9 cellular contexts compared by ENCODE assay signal in the genomic region with DNA sequence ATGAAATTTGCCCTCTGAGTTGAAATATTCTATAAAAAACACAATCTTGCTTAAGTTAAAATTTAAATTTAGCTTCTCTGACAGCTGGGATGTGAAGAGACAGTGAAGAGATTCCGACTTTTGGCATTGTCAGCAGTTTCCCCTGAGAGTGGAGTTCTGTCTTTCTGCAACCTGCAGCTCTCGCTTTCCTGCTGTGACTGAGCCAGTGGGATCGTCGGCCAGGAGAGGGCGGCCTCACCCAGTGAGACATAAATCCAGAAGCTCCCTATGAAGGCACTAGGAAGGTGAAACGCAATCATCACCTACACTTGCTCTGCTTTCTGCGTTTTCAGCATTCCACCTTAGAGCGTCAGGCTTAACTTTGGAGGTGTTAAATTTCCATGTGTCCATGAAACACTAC.
DNase-seq lines count a peak whose midpoint lies in the region; ATAC-seq, FAIRE-seq and TF ChIP-seq lines count a peak whose summit lies in the region.
"Had no signal": no experiment of that assay in that cellular context is flagged by ENCODE, and none has a peak within 500 bp of the region (broad histone marks: within the 10 kb centered on the region; RNA-seq: fewer than 3 reads in every experiment).

No MANE protein-coding gene starts in this region.

- ATAC-seq in activated CD8-positive, alpha-beta T cell treated with anti-CD3 and anti-CD28 coated beads for 36 hours: no peak
- no peak for ATAC-seq in activated CD8-positive, alpha-beta T cell treated with anti-CD3 and anti-CD28 coated beads, Interleukin-2, amount 10 ng/mL, durations not matched to agents 7 days and 5 days
- no peak for ATAC-seq in HG03025 (IDR thresholded peaks at IDR 0.05; ENCODE audit: low FRiP score, unreplicated experiment)

- no peak overlapping the region for H2BK15ac ChIP-seq in H1 (ENCODE audit: low read length)

- H2AFZ ChIP-seq in H1 (ENCODE audit: low read length): peak overlapping the region; percentile 94
- no peak overlapping the region for H2AFZ ChIP-seq in trophoblast cell (ENCODE audit: insufficient read depth, low read length, poor library complexity)

- no peak overlapping the region for H2BK120ac ChIP-seq in H1 (replicated peaks; ENCODE audit: low read depth, low read length)
- no peak overlapping the region for H2BK120ac ChIP-seq in trophoblast cell (ENCODE audit: insufficient read depth, low read length, poor library complexity)

- intact Hi-C loops in activated CD8-positive, alpha-beta T cell treated with anti-CD3 and anti-CD28 coated beads for 36 hours (cut with micrococcal nuclease): no loop called here

- no peaks in the 10 kb centered on the region for H3K79me1 ChIP-seq in H1 (ENCODE audit: low read depth, low read length)
- H3K79me1 ChIP-seq in trophoblast cell (ENCODE audit: low read length): no peaks in the 10 kb centered on the region

- H3K9me3 Mint-ChIP-seq in activated CD8-positive, alpha-beta T cell treated with anti-CD3 and anti-CD28 coated beads for 36 hours: no peaks in the 10 kb centered on the region
- no peaks in the 10 kb centered on the region for H3K9me3 Mint-ChIP-seq in activated CD8-positive, alpha-beta T cell treated with anti-CD3 and anti-CD28 coated beads, Interleukin-2, amount 10 ng/mL, durations not matched to agents 7 days and 5 days (ENCODE audit: insufficient read depth)

- no peaks in the 10 kb centered on the region for H3K27me3 ChIP-seq in H1 (replicated peaks in 1 of 4; ENCODE audit: control insufficient read depth in 3 of 4, extremely low read depth in 1 of 4, insufficient read depth in 3 of 4, low read length in 3 of 4)
- no peaks in the 10 kb centered on the region for H3K27me3 ChIP-seq in trophoblast cell (ENCODE audit: insufficient read depth, low read length)

- H3K27ac ChIP-seq in H1 (ENCODE audit: low read depth, low read length) (no peak overlapping the region), trophoblast cell (ENCODE audit: low read depth, low read length) (no peak overlapping the region)

- no peak for TF ChIP-seq EP300 in H1 (IDR thresholded peaks at IDR 0.05; ENCODE audit: borderline replicate concordance in 1 of 2, low read depth in 2 of 2, low read length in 2 of 2)

- no peak overlapping the region for H4K12ac ChIP-seq in trophoblast cell (ENCODE audit: low read depth, low read length)

- peak; percentile 19 for DNase-seq in activated CD8-positive, alpha-beta T cell treated with anti-CD3 and anti-CD28 coated beads for 36 hours
- DNase-seq in activated CD8-positive, alpha-beta T cell treated with anti-CD3 and anti-CD28 coated beads, Interleukin-2, amount 10 ng/mL, durations not matched to agents 7 days and 5 days: no peak
- DNase-seq in NCI-H2227 treated with DMSO at 0.1 percent for 48 hours (lab: John Stamatoyannopoulos, UW) (peak; percentile 39), H1 (ENCODE audit: low read depth in 1 of 2, low spot score in 2 of 2) (peak; percentile 13 to 62), trophoblast cell (peak; percentile 35 to 48), midbrain (lab: John Stamatoyannopoulos, UW) (no peak)
- DNase-seq in effector CD4-positive, alpha-beta T cell: no peak

- H4K8ac ChIP-seq in H1 (ENCODE audit: extremely low read depth, insufficient read depth, low read length): no peak overlapping the region
- H4K8ac ChIP-seq in trophoblast cell (ENCODE audit: low read depth, low read length): no peak overlapping the region

- H3K4me3 ChIP-seq in H1 (ENCODE audit: extremely low read depth in 1 of 4, insufficient read depth in 2 of 4, low read depth in 3 of 4, low read length in 4 of 4) (no peak overlapping the region), trophoblast cell (ENCODE audit: low read depth, low read length) (no peak overlapping the region)

- no peak overlapping the region for H3K14ac ChIP-seq in H1 (ENCODE audit: insufficient read length)
- H3K14ac ChIP-seq in trophoblast cell (ENCODE audit: low read length): no peak overlapping the region

- H4K5ac ChIP-seq in H1 (ENCODE audit: insufficient read length, low read depth, low read length): no peak overlapping the region

- no peak for TF ChIP-seq CTCF in activated CD8-positive, alpha-beta T cell treated with anti-CD3 and anti-CD28 coated beads for 36 hours (IDR thresholded peaks at IDR 0.05)
- peak; percentile 60 to 79 (median 65) for TF ChIP-seq CTCF in H1 (IDR thresholded peaks at IDR 0.05; ENCODE audit: control extremely low read depth in 1 of 3, insufficient read depth in 1 of 3, low read depth in 1 of 3, low read length in 3 of 3)

- peaks cover 0 to 3% (median 1%) of the 10 kb centered on the region in 4 experiments; a peak in 2 of 7 replicates for H3K4me1 ChIP-seq in H1 (replicated peaks in 1 of 4; ENCODE audit: control insufficient read depth in 3 of 4, insufficient read depth in 4 of 4, low read length in 3 of 4)
- no peaks in the 10 kb centered on the region for H3K4me1 ChIP-seq in trophoblast cell (ENCODE audit: control insufficient read depth in 1 of 2, insufficient read depth in 2 of 2, low read length in 2 of 2)

- H3K4ac ChIP-seq in H1 (replicated peaks; ENCODE audit: insufficient read length, low read depth, low read length) (no peak overlapping the region), trophoblast cell (ENCODE audit: low read depth, low read length) (no peak overlapping the region)

- no peak overlapping the region for H2AK5ac ChIP-seq in H1 (ENCODE audit: low read depth, low read length)
- H2AK5ac ChIP-seq in trophoblast cell (ENCODE audit: low read length): no peak overlapping the region

- H3K18ac ChIP-seq in H1 (ENCODE audit: extremely low read depth, low read length) (no peak overlapping the region), trophoblast cell (ENCODE audit: low read length) (no peak overlapping the region)

- TF ChIP-seq RAD21 in H1 (IDR thresholded peaks at IDR 0.05 in 1 of 2, conservative IDR thresholded peaks at IDR 0.05 in 1 of 2; ENCODE audit: low read depth in 2 of 2, low read length in 2 of 2): peak; percentile 75 to 76

- no peaks in the 10 kb centered on the region for H3K36me3 Mint-ChIP-seq in activated CD8-positive, alpha-beta T cell treated with anti-CD3 and anti-CD28 coated beads for 36 hours (ENCODE audit: low read depth)
- H3K36me3 Mint-ChIP-seq in activated CD8-positive, alpha-beta T cell treated with anti-CD3 and anti-CD28 coated beads, Interleukin-2, amount 10 ng/mL, durations not matched to agents 7 days and 5 days (ENCODE audit: low read depth): no peaks in the 10 kb centered on the region
- H3K36me3 Mint-ChIP-seq: activated naive CD8-positive, alpha-beta T cell had no signal

- CTCF ChIA-PET in activated CD8-positive, alpha-beta T cell treated with anti-CD3 and anti-CD28 coated beads for 36 hours (lab: Charles Lee): interaction anchor here (1.3 to 2.0 kb wide), 3 partner anchors 23 to 898 kb away, joined by 4 to 7 read pairs (median 5); no protein-coding TSS in a partner anchor
- CTCF ChIA-PET in activated CD8-positive, alpha-beta T cell treated with anti-CD3 and anti-CD28 coated beads, Interleukin-2, amount 10 ng/mL, durations not matched to agents 7 days and 5 days (lab: Charles Lee): no interaction called here
- CTCF ChIA-PET in H1 (lab: Charles Lee; ENCODE audit: partially characterized antibody): interaction anchor here (0.7 to 6.8 kb wide), 26 partner anchors 9 to 946 kb away, joined by 3 to 52 read pairs (median 4); no protein-coding TSS in a partner anchor

- H3K56ac ChIP-seq in H1 (replicated peaks; ENCODE audit: insufficient read length, low read depth, low read length): no peak overlapping the region

- H3K9ac ChIP-seq in H1 (replicated peaks in 1 of 4; ENCODE audit: extremely low read depth in 1 of 4, low read depth in 3 of 4, low read length in 3 of 4) (no peak overlapping the region), trophoblast cell (ENCODE audit: low read length) (no peak overlapping the region)

- no peaks in the 10 kb centered on the region for H3K79me2 ChIP-seq in H1 (ENCODE audit: control insufficient read depth in 1 of 2, insufficient read depth in 2 of 2, low read length in 2 of 2)
- no peaks in the 10 kb centered on the region for H3K79me2 ChIP-seq in trophoblast cell (ENCODE audit: control insufficient read depth, insufficient read depth, low read length, poor library complexity)

- H3K36me3 ChIP-seq in H1 (ENCODE audit: control insufficient read depth in 2 of 4, insufficient read depth in 4 of 4, low read length in 3 of 4) (no peaks in the 10 kb centered on the region), trophoblast cell (ENCODE audit: control insufficient read depth in 1 of 2, insufficient read depth in 2 of 2, low read length in 2 of 2) (no peaks in the 10 kb centered on the region)

- H3K23ac ChIP-seq in H1 (ENCODE audit: insufficient read length) (no peak overlapping the region), trophoblast cell (ENCODE audit: low read length) (no peak overlapping the region)

- no peak overlapping the region for H2BK5ac ChIP-seq in H1 (ENCODE audit: low read depth, low read length)
- no peak overlapping the region for H2BK5ac ChIP-seq in trophoblast cell (ENCODE audit: low read depth, low read length, poor library complexity)

- H3K27me3 Mint-ChIP-seq in activated CD8-positive, alpha-beta T cell treated with anti-CD3 and anti-CD28 coated beads for 36 hours: peaks cover 2% of the 10 kb centered on the region
- H3K27me3 Mint-ChIP-seq in activated CD8-positive, alpha-beta T cell treated with anti-CD3 and anti-CD28 coated beads, Interleukin-2, amount 10 ng/mL, durations not matched to agents 7 days and 5 days (ENCODE audit: low read depth): no peaks in the 10 kb centered on the region

- no peak overlapping the region for H3K4me3 Mint-ChIP-seq in activated CD8-positive, alpha-beta T cell treated with anti-CD3 and anti-CD28 coated beads for 36 hours
- H3K4me3 Mint-ChIP-seq in activated CD8-positive, alpha-beta T cell treated with anti-CD3 and anti-CD28 coated beads, Interleukin-2, amount 10 ng/mL, durations not matched to agents 7 days and 5 days: no peak overlapping the region
- H3K4me3 Mint-ChIP-seq: activated naive CD8-positive, alpha-beta T cell had no signal

- no peak for TF ChIP-seq POLR2A in H1 (IDR thresholded peaks at IDR 0.05; ENCODE audit: control extremely low read depth in 1 of 2, low read depth in 2 of 2, low read length in 2 of 2)

- peak; percentile 86 for FAIRE-seq in H1 (lab: Jason Lieb, UNC)

- H3K4me1 Mint-ChIP-seq in activated CD8-positive, alpha-beta T cell treated with anti-CD3 and anti-CD28 coated beads for 36 hours (ENCODE audit: low read depth): no peaks in the 10 kb centered on the region
- H3K4me1 Mint-ChIP-seq in activated CD8-positive, alpha-beta T cell treated with anti-CD3 and anti-CD28 coated beads, Interleukin-2, amount 10 ng/mL, durations not matched to agents 7 days and 5 days (ENCODE audit: low read depth): no peaks in the 10 kb centered on the region

- no peak overlapping the region for H4K91ac ChIP-seq in H1 (replicated peaks; ENCODE audit: insufficient read length, low read length)
- H4K91ac ChIP-seq in trophoblast cell (ENCODE audit: low read depth, low read length): no peak overlapping the region

- H3K27ac Mint-ChIP-seq in activated CD8-positive, alpha-beta T cell treated with anti-CD3 and anti-CD28 coated beads for 36 hours: no peak overlapping the region
- H3K27ac Mint-ChIP-seq in activated CD8-positive, alpha-beta T cell treated with anti-CD3 and anti-CD28 coated beads, Interleukin-2, amount 10 ng/mL, durations not matched to agents 7 days and 5 days: no peak overlapping the region
- H3K27ac Mint-ChIP-seq: activated naive CD8-positive, alpha-beta T cell had no signal

- no peaks in the 10 kb centered on the region for H3K23me2 ChIP-seq in H1 (ENCODE audit: low read depth, low read length)

- no peak overlapping the region for H2BK12ac ChIP-seq in H1 (ENCODE audit: low read depth, low read length)
- no peak overlapping the region for H2BK12ac ChIP-seq in trophoblast cell (ENCODE audit: low read length)

- H4K20me1 ChIP-seq in H1 (replicated peaks in 1 of 2; ENCODE audit: control insufficient read depth in 1 of 2, insufficient read depth in 2 of 2, low read length in 2 of 2): no peaks in the 10 kb centered on the region

- 28% methylated on average over 8 of the region's 8 CpGs; no CpG with 5 or more reads in 1 of the 2 experiments for WGBS in H1 (ENCODE audit: extremely low coverage in 1 of 2, insufficient coverage in 1 of 2, insufficient read length in 1 of 2, insufficient replicate concordance in 2 of 2, low coverage in 1 of 2, low lambda C conversion rate in 2 of 2, missing lambda C conversion rate in 1 of 2), 2 experiments
- no CpG with 5 or more reads among the region's 8 CpGs for WGBS in trophoblast cell (ENCODE audit: extremely low coverage, insufficient coverage, insufficient read length)

- H2BK20ac ChIP-seq in H1 (ENCODE audit: low read length): no peak overlapping the region

- H3K9me3 ChIP-seq in H1 (ENCODE audit: insufficient read depth in 2 of 2, low read depth in 1 of 2, low read length in 1 of 2) (no peaks in the 10 kb centered on the region), trophoblast cell (ENCODE audit: insufficient read depth, low read depth, low read length) (no peaks in the 10 kb centered on the region)

- H3K4me2 ChIP-seq in H1 (ENCODE audit: insufficient read depth in 1 of 2, low read depth in 2 of 2, low read length in 2 of 2) (no peak overlapping the region), trophoblast cell (ENCODE audit: low read length) (no peak overlapping the region)

- POLR2A ChIA-PET in activated CD8-positive, alpha-beta T cell treated with anti-CD3 and anti-CD28 coated beads for 36 hours (lab: Charles Lee): no interaction called here
- POLR2A ChIA-PET in activated CD8-positive, alpha-beta T cell treated with anti-CD3 and anti-CD28 coated beads, Interleukin-2, amount 10 ng/mL, durations not matched to agents 7 days and 5 days (lab: Charles Lee): no interaction called here
- POLR2A ChIA-PET in H1 (lab: Charles Lee; ENCODE audit: partially characterized antibody): interaction anchor here (1.5 kb wide), 1 partner anchor 15 kb away, joined by 3 read pairs; no protein-coding TSS in a partner anchor

Comparison
In these comparisons a context has a peak if more than half of its experiments do, and no peak if none do; other contexts are left out.
1. DNase-seq: peak in activated CD8-positive, alpha-beta T cell treated with anti-CD3 and anti-CD28 coated beads for 36 hours (single experiment), NCI-H2227 treated with DMSO at 0.1 percent for 48 hours (single experiment), H1 (2 of 2) and trophoblast cell (2 of 2); none in activated CD8-positive, alpha-beta T cell treated with anti-CD3 and anti-CD28 coated beads, Interleukin-2, amount 10 ng/mL, durations not matched to agents 7 days and 5 days (single experiment), midbrain (single experiment) and effector CD4-positive, alpha-beta T cell (single experiment).